In the genomic region with DNA sequence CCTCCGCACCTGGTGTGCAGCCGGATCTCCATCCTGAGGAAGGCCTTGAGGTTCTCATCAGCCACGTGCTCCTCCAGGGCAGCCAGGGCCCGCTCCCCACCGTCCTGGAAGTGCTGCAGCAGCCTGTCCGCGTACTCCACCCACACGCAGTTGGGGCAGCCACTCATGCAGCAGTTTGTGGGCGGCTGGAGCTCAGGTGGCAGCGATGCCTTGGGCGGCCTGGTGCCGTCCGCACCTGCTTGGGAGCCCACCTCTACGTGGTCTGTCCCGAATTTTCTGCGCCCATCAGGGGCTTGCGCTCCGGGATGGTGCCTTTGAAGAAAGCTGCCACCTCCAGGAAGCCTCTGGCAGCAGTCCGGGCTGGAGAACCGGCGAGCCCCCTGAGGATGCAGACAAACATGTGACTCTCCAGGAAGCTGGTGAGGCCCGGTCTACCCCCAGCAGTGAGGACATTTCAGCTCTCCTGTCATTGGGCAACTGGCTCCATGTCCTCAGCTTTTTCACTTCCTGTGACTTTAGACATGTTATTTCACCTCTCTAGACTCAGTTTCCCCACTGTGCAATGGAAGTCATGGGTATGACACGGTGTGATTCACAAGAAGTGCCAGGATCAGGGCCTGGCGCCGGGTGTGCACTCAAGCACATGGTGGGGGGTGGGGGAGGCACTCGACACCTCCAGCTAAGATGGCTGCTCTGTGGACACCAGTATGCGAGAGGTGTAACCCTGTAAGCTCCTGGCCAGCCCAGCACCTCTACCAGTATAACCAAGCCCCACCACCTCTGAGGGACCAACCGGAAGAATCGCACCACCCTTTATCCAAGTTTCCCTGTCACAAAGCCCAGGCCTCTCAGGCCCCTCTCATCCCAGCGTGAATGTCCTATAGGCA, we compare ENCODE assay signal across 8 cellular contexts. TPM values are rescaled to one million over a fixed set of nuclear protein-coding genes. Genes with fewer than 3 reads are reported as not detected.
DNase-seq lines count a peak whose midpoint lies in the region; ATAC-seq and TF ChIP-seq lines count a peak whose summit lies in the region.

No MANE protein-coding gene starts in this region.

- intact Hi-C loops in lower lobe of right lung (cut with DNase I), result no loop called here

- no peaks in the 10 kb centered on the region for H3K9me3 ChIP-seq in lower lobe of right lung

- H3K27ac ChIP-seq in lower lobe of right lung, result peak overlapping the region; percentile 93

- no peaks in the 10 kb centered on the region for H3K27me3 ChIP-seq in lower lobe of right lung (ENCODE audit: low read depth)

- TF ChIP-seq CTCF in GM12864 (IDR thresholded peaks at IDR 0.05; ENCODE audit: low read depth, low read length, missing control alignments) (no peak), cardiac fibroblast (IDR thresholded peaks at IDR 0.05; ENCODE audit: low read depth, low read length) (no peak), lower lobe of right lung (IDR thresholded peaks at IDR 0.05) (no peak)

- no peak for DNase-seq in GM12864 (ENCODE audit: low read depth)
- peak in 4 of 5 experiments; percentile 9 to 78 (median 34) for DNase-seq in T-helper 2 cell
- peak; percentile 28 to 42 for DNase-seq in cardiac fibroblast (ENCODE audit: low read depth in 2 of 2)
- peak; percentile 62 for DNase-seq in lower lobe of right lung
- DNase-seq in stimulated activated CD8-positive, alpha-beta memory T cell treated with anti-CD3 and anti-CD28 coated beads, Interleukin-7, amount 100 ng/mL, for 4 hours (ENCODE audit: low read depth in 2 of 2), result peak; percentile 37 to 51
- DNase-seq in DMS79 (lab: John Stamatoyannopoulos, UW), result no peak
- DNase-seq in SK-N-DZ (ENCODE audit: low spot score), result no peak

- peak; percentile 6 for ATAC-seq in HG03175 (IDR thresholded peaks at IDR 0.05; ENCODE audit: unreplicated experiment)
- peak; percentile 52 to 64 for ATAC-seq in lower lobe of right lung

- peaks cover 31% of the 10 kb centered on the region for H3K4me1 ChIP-seq in lower lobe of right lung

- H3K36me3 ChIP-seq in lower lobe of right lung, result peaks cover 23% of the 10 kb centered on the region

- H3K4me3 ChIP-seq in GM12864 (ENCODE audit: low read depth, low read length), result peak overlapping the region; percentile 94
- H3K4me3 ChIP-seq in cardiac fibroblast (replicated peaks in 1 of 2; ENCODE audit: low read depth in 2 of 2, low read length in 2 of 2), result peak overlapping the region; percentile 92 to 94
- H3K4me3 ChIP-seq in lower lobe of right lung, result peak overlapping the region; percentile 100

RNA-seq across cellular contexts. Expression of a gene that starts 1.0 kb away (rescaled TPM):
- total RNA-seq in lower lobe of right lung, result 29.7 TPM
- 91.7 and 101 TPM in 2 replicates for polyA plus RNA-seq in SK-N-DZ (2014; cell fraction: cytosol; rRNA removed)
- polyA plus RNA-seq in SK-N-DZ (2014; cell fraction: nucleus; rRNA removed), result 118 and 167 TPM in 2 replicates

RNA-seq across cellular contexts. Expression of a gene that starts 1.1 kb away (rescaled TPM):
- 12.8 TPM for total RNA-seq in lower lobe of right lung
- polyA plus RNA-seq in SK-N-DZ (2014; cell fraction: cytosol; rRNA removed), result 29.5 and 37.1 TPM in 2 replicates
- 29.1 and 36.7 TPM in 2 replicates for polyA plus RNA-seq in SK-N-DZ (2014; cell fraction: nucleus; rRNA removed)

RNA-seq across cellular contexts. Expression of a gene that starts 9.1 kb away (rescaled TPM):
- 2.0 TPM for total RNA-seq in lower lobe of right lung
- 0.48 and 1.2 TPM in 2 replicates for polyA plus RNA-seq in SK-N-DZ (2014; cell fraction: cytosol; rRNA removed)
- not detected in 2 replicates for polyA plus RNA-seq in SK-N-DZ (2014; cell fraction: nucleus; rRNA removed)

RNA-seq across cellular contexts. Expression of a gene that starts 18.1 kb away (rescaled TPM):
- total RNA-seq in lower lobe of right lung, result 19.0 TPM
- 88.8 and 96.3 TPM in 2 replicates for polyA plus RNA-seq in SK-N-DZ (2014; cell fraction: cytosol; rRNA removed)
- 36.8 and 45.3 TPM in 2 replicates for polyA plus RNA-seq in SK-N-DZ (2014; cell fraction: nucleus; rRNA removed)

RNA-seq across cellular contexts. Expression of a gene that starts 18.4 kb away (rescaled TPM):
- 92.0 TPM for total RNA-seq in lower lobe of right lung
- 132 and 162 TPM in 2 replicates for polyA plus RNA-seq in SK-N-DZ (2014; cell fraction: cytosol; rRNA removed)
- 496 and 524 TPM in 2 replicates for polyA plus RNA-seq in SK-N-DZ (2014; cell fraction: nucleus; rRNA removed)

Comparison
In these comparisons a context has a peak if more than half of its experiments do, and no peak if none do; other contexts are left out.
1. DNase-seq: peak in T-helper 2 cell (4 of 5), cardiac fibroblast (2 of 2), lower lobe of right lung (single experiment) and stimulated activated CD8-positive, alpha-beta memory T cell treated with anti-CD3 and anti-CD28 coated beads, Interleukin-7, amount 100 ng/mL, for 4 hours (2 of 2); none in GM12864 (single experiment), DMS79 (single experiment) and SK-N-DZ (single experiment).
2. Peak in every context shown above with its lines, with median percentiles within 50 percentile points of each other: H3K4me3 ChIP-seq.